ENCODE assay signal across 8 cellular contexts in genomic region chr21:37071561-37072238, GRCh38. TPM values are rescaled to one million over a fixed set of nuclear protein-coding genes. Genes with fewer than 3 reads are reported as not detected.
DNase-seq lines count a peak whose midpoint lies in the region; ATAC-seq, FAIRE-seq and TF ChIP-seq lines count a peak whose summit lies in the region.

No MANE protein-coding gene starts in this region.

- peak in 1 of 4 donors; percentile 59 for TF ChIP-seq EP300 in sigmoid colon (IDR thresholded peaks at IDR 0.05)

- WGBS in iPS DF 6.9 (ENCODE audit: insufficient coverage, insufficient read length), result no CpG with 5 or more reads among the region's 12 CpGs
- WGBS in sigmoid colon, 2 donors, result 9 to 33% methylated on average over 12 of the region's 12 CpGs

- intact Hi-C loops in sigmoid colon (cut with DNase I), result loop anchor here (5.0 kb wide), 6 partner anchors 39 to 491 kb away; partner anchors contain the start of genes DYRK1A, HLCS and VPS26C

- no peaks in the 10 kb centered on the region for H3K36me3 ChIP-seq in iPS DF 6.9 (ENCODE audit: control insufficient read depth, insufficient read depth, low read length)
- peaks cover 0 to 19% (median 4%) of the 10 kb centered on the region in 4 donors for H3K36me3 ChIP-seq in sigmoid colon

- H3K27ac ChIP-seq in iPS DF 6.9 (ENCODE audit: low read length) (no peak overlapping the region), sigmoid colon (peak overlapping the region; percentile 94 to 99 (median 98))

- FAIRE-seq in GM12891 (lab: Jason Lieb, UNC), result no peak

- H3K9me3 ChIP-seq in iPS DF 6.9 (ENCODE audit: control insufficient read depth, insufficient read depth, low read length), result no peaks in the 10 kb centered on the region
- H3K9me3 ChIP-seq in sigmoid colon, result no peaks in the 10 kb centered on the region

- DNase-seq in SIG-M5 treated with dmso at 0.1 percent for 504 hours (lab: John Stamatoyannopoulos, UW; ENCODE audit: unreplicated experiment), result peak; percentile 65
- no peak for DNase-seq in SIG-M5 (lab: John Stamatoyannopoulos, UW)
- DNase-seq in NCI-H524 (lab: John Stamatoyannopoulos, UW), result peak; percentile 68 to 78
- DNase-seq in astrocyte of the hippocampus (ENCODE audit: low read depth, low spot score), result peak; percentile 66
- no peak for DNase-seq in iPS DF 6.9 (ENCODE audit: low read depth, low spot score)
- DNase-seq in sigmoid colon, result peak; percentile 90
- DNase-seq in GM12891 (ENCODE audit: insufficient read length, low spot score), result no peak

- ATAC-seq in HG02610 (IDR thresholded peaks at IDR 0.05; ENCODE audit: unreplicated experiment), result no peak

- H3K4me3 ChIP-seq in iPS DF 6.9 (ENCODE audit: low read length), result peak overlapping the region; percentile 73; the same call in 1 of the 2 replicates
- peak overlapping the region; percentile 57 to 93 (median 90) for H3K4me3 ChIP-seq in sigmoid colon

- peaks cover 11% of the 10 kb centered on the region for H3K27me3 ChIP-seq in iPS DF 6.9 (ENCODE audit: control insufficient read depth, insufficient read depth, low read length)
- no peaks in the 10 kb centered on the region for H3K27me3 ChIP-seq in sigmoid colon

- H3K4me1 ChIP-seq in iPS DF 6.9 (ENCODE audit: control insufficient read depth, insufficient read depth, low read length), result no peaks in the 10 kb centered on the region
- peaks cover 0 to 36% (median 26%) of the 10 kb centered on the region in 4 donors for H3K4me1 ChIP-seq in sigmoid colon

- TF ChIP-seq POLR2A in sigmoid colon (IDR thresholded peaks at IDR 0.05) (peak; percentile 9 to 33), GM12891 (IDR thresholded peaks at IDR 0.05; ENCODE audit: low read depth, low read length) (no peak)

- TF ChIP-seq CTCF in sigmoid colon (IDR thresholded peaks at IDR 0.05), result no peak

TF ChIP-seq in GM12891, 5 proteins besides CTCF, POLR2A, EP300 and RAD21:
- TF ChIP-seq PAX5 (IDR thresholded peaks at IDR 0.05; ENCODE audit: insufficient read depth, low read length, severe bottlenecking), result no peak
- no peak for TF ChIP-seq POU2F2 (IDR thresholded peaks at IDR 0.05; ENCODE audit: low read depth, low read length)
- TF ChIP-seq SPI1 (IDR thresholded peaks at IDR 0.05; ENCODE audit: low read depth, low read length), result no peak
- no peak for TF ChIP-seq POLR2AphosphoS5 (IDR thresholded peaks at IDR 0.05; ENCODE audit: low read depth, low read length)
- TF ChIP-seq TAF1 (IDR thresholded peaks at IDR 0.05; ENCODE audit: low read depth, low read length), result no peak

RNA-seq across cellular contexts. Expression of gene PIGP, which starts 1.2 kb away (rescaled TPM):
- total RNA-seq in sigmoid colon, result 10 to 100 TPM; 10.2 to 36.7 (median 17.8) TPM
- polyA plus RNA-seq in sigmoid colon, result 10 to 100 TPM; 17.4 to 21.4 (median 19.4) TPM
- polyA plus RNA-seq in GM12891 (2012; ENCODE audit: low read depth, missing spikeins), result 20.6 TPM

RNA-seq across cellular contexts. Expression of gene TTC3, which starts 1.4 kb away (rescaled TPM):
- 100 to 1,000 TPM; 108 to 151 (median 114) TPM for total RNA-seq in sigmoid colon
- polyA plus RNA-seq in sigmoid colon, result 10 to 100 TPM; 22.2 to 37.7 (median 26.4) TPM
- polyA plus RNA-seq in GM12891 (2012; ENCODE audit: low read depth, missing spikeins), result 50.3 TPM

Comparison
In these comparisons a context has a peak if more than half of its experiments do, and no peak if none do; other contexts are left out.
1. DNase-seq: peak in SIG-M5 treated with dmso at 0.1 percent for 504 hours (single experiment), NCI-H524 (2 of 2), astrocyte of the hippocampus (single experiment) and sigmoid colon (single experiment); none in SIG-M5 (single experiment), iPS DF 6.9 (single experiment) and GM12891 (single experiment).